12 cellular contexts compared by ENCODE assay signal in the genomic region with DNA sequence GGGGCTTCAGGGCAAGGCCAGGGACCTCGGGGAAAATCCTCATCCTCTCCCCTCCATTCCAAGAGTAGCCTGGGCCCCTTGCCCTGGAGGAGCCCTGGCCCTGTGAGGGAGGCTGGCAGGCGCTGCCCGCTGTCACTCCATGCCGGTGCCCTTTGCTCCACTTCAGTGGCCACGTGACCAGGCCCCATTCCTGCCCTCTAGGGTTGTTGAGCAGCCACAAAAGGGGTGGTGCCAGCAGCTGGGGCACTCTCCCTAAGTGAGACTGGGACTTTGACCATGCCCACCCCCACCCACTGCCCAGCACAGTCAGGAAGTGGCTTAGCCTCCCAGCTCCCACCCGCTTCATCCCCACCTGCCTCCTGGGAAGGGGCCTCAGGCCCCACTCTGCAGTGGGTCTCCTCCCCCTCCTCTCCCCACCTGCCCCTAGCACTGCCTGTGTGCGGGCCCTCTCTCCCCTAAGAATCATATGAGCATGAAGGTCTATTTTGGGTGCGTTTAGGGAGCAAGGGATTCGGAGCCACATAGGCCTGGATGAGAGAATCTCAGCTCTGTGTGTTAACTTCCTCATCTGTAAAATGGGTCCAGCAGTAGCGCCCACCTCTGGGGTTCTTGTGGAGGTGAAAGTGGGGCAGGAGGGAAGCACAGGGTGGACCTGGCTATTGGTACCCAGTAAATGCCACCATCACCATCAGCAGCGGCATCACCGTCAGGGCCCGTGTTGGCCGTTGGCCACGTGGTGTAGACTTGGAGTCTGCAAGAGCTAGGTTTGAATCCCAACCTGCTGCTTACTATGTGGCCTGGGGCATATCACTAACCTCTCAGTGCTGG. TPM values are rescaled to one million over a fixed set of nuclear protein-coding genes. Genes with fewer than 3 reads are reported as not detected.
DNase-seq lines count a peak whose midpoint lies in the region; ATAC-seq and TF ChIP-seq lines count a peak whose summit lies in the region.
"Had no signal": no experiment of that assay in that cellular context is flagged by ENCODE, and none has a peak within 500 bp of the region (broad histone marks: within the 10 kb centered on the region; RNA-seq: fewer than 3 reads in every experiment).

No MANE protein-coding gene starts in this region.

- no peaks in the 10 kb centered on the region for H3K27me3 Mint-ChIP-seq in T-helper 17 cell

- peak; percentile 43 for DNase-seq in NCI-H2227 (lab: John Stamatoyannopoulos, UW; ENCODE audit: unreplicated experiment)
- DNase-seq in NCI-H2227 treated with DMSO at 0.1 percent for 48 hours (lab: John Stamatoyannopoulos, UW), result no peak
- DNase-seq in heart right ventricle, result peak; percentile 81
- DNase-seq in nucleus accumbens (lab: John Stamatoyannopoulos, UW), result peak in 37 of 56 donors; percentile 14 to 80 (median 43)
- no peak for DNase-seq in T-helper 17 cell
- DNase-seq in NCI-H2107 (lab: John Stamatoyannopoulos, UW), result no peak
- no peak for DNase-seq in H7
- DNase-seq: 8988T; activated naive CD4-positive, alpha-beta T cell had no signal

- H3K36me3 Mint-ChIP-seq in T-helper 17 cell (ENCODE audit: low read depth), result peaks cover 6% of the 10 kb centered on the region

- no peak overlapping the region for H3K27ac Mint-ChIP-seq in T-helper 17 cell
- H3K27ac Mint-ChIP-seq: T-helper 2 cell treated with Interferon-gamma antibody and Interleukin-4, amounts not matched to agents 5 μg/mL and 100 μg/mL, for 36 hours had no signal

- no peak for TF ChIP-seq CTCF in heart right ventricle (IDR thresholded peaks at IDR 0.05)

- peak overlapping the region in 3 of 10 donors; percentile 14 to 29 (median 24) for H3K4me3 ChIP-seq in heart right ventricle
- H3K4me3 ChIP-seq in H7 (ENCODE audit: insufficient read depth, low read depth, low read length), result no peak overlapping the region

- intact Hi-C loops in heart right ventricle (cut with DNase I), result loop anchor here in 1 of 10 donors (5.0 kb wide), 1 partner anchor 75 kb away; no protein-coding TSS in a partner anchor

- peaks cover 14 to 66% (median 43%) of the 10 kb centered on the region in 9 donors for H3K4me1 ChIP-seq in heart right ventricle

- no peaks in the 10 kb centered on the region for H3K27me3 ChIP-seq in heart right ventricle
- H3K27me3 ChIP-seq in H7 (ENCODE audit: control insufficient read depth, insufficient read depth, low read length), result no peaks in the 10 kb centered on the region

- WGBS in heart right ventricle, 2 donors, result 54 to 61% methylated on average over 15 of the region's 15 CpGs

- H3K9me3 ChIP-seq in heart right ventricle (no peaks in the 10 kb centered on the region), T-helper 17 cell (ENCODE audit: control insufficient read depth, low read length, poor library complexity, severe bottlenecking) (no peaks in the 10 kb centered on the region)

- H3K4me1 Mint-ChIP-seq in T-helper 17 cell, result peaks cover 15% of the 10 kb centered on the region

- no peak overlapping the region for H3K4me3 Mint-ChIP-seq in T-helper 17 cell
- H3K4me3 Mint-ChIP-seq: T-helper 2 cell treated with Interferon-gamma antibody and Interleukin-4, amounts not matched to agents 5 μg/mL and 100 μg/mL, for 36 hours had no signal

- ATAC-seq in heart right ventricle (peak; percentile 82 to 94 (median 89)), T-helper 17 cell (no peak), HG03520 (IDR thresholded peaks at IDR 0.05; ENCODE audit: unreplicated experiment) (no peak)

- H3K36me3 ChIP-seq in heart right ventricle, result peaks cover 0 to 92% (median 50%) of the 10 kb centered on the region in 9 donors
- H3K36me3 ChIP-seq in H7 (replicated peaks; ENCODE audit: control insufficient read depth, insufficient read depth, low read length), result no peaks in the 10 kb centered on the region

- peak overlapping the region; percentile 74 to 97 (median 90) for H3K27ac ChIP-seq in heart right ventricle
- H3K27ac ChIP-seq: epithelial cell of prostate had no signal

RNA-seq across cellular contexts. Expression of gene PDK2, which starts 7.2 kb away (rescaled TPM):
- total RNA-seq in heart right ventricle (100 to 1,000 TPM; 161 to 337 (median 231) TPM), T-helper 17 cell (10 to 100 TPM; 19.9 to 20.9 TPM)
- polyA plus RNA-seq in heart right ventricle, result 100 to 1,000 TPM in 1 of 2 donors, 10 to 100 TPM in 1; 88.1 to 129 TPM
- 13.5 and 14.2 TPM in 2 replicates for total RNA-seq in H7 (2014; rRNA removed; shearing (Covaris generic))

RNA-seq across cellular contexts. Expression of gene SAMD14, which starts 27.6 kb away (rescaled TPM):
- 1 to 10 TPM; 1.5 to 3.8 (median 1.9) TPM for total RNA-seq in heart right ventricle
- 1 to 10 TPM; 1.9 to 3.8 TPM for polyA plus RNA-seq in heart right ventricle
- 1 to 10 TPM; 1.7 to 5.8 TPM for total RNA-seq in T-helper 17 cell
- 7.8 and 8.2 TPM in 2 replicates for total RNA-seq in H7 (2014; rRNA removed; shearing (Covaris generic))

RNA-seq across cellular contexts. Expression of gene ITGA3, which starts 46.5 kb away (rescaled TPM):
- total RNA-seq in heart right ventricle (10 to 100 TPM; 12.5 to 44.2 (median 22.5) TPM), T-helper 17 cell (10 to 100 TPM in 1 of 2 donors, 1 to 10 TPM in 1; 8.0 to 10.6 TPM)
- 10 to 100 TPM; 26.1 to 39.9 TPM for polyA plus RNA-seq in heart right ventricle
- 20.0 and 24.0 TPM in 2 replicates for total RNA-seq in H7 (2014; rRNA removed; shearing (Covaris generic))

RNA-seq across cellular contexts. Expression of gene PPP1R9B, which starts 48.1 kb away (rescaled TPM):
- total RNA-seq in heart right ventricle (10 to 100 TPM; 17.3 to 45.4 (median 26.9) TPM), T-helper 17 cell (100 to 1,000 TPM in 1 of 2 donors, 10 to 100 TPM in 1; 82.9 to 111 TPM)
- polyA plus RNA-seq in heart right ventricle, result 10 to 100 TPM; 22.4 to 42.7 TPM
- total RNA-seq in H7 (2014; rRNA removed; shearing (Covaris generic)), result 15.0 and 21.1 TPM in 2 replicates

Comparison
In these comparisons a context has a peak if more than half of its experiments do, and no peak if none do; other contexts are left out.
1. DNase-seq: peak in NCI-H2227 (single experiment), heart right ventricle (2 of 2) and nucleus accumbens (37 of 56); none in NCI-H2227 treated with DMSO at 0.1 percent for 48 hours (single experiment), T-helper 17 cell (0 of 3), NCI-H2107 (single experiment) and H7 (single experiment).
2. ATAC-seq: peak in heart right ventricle (8 of 8); none in T-helper 17 cell (single experiment) and HG03520 (single experiment).
3. RNA of gene PDK2, which starts 7.2 kb away (total RNA-seq): 161 to 337 TPM in heart right ventricle; 19.9 to 20.9 TPM in T-helper 17 cell and 13.5 to 14.2 TPM in H7; every median in the first group is over 4 times any median in the second.